In the genomic region with DNA sequence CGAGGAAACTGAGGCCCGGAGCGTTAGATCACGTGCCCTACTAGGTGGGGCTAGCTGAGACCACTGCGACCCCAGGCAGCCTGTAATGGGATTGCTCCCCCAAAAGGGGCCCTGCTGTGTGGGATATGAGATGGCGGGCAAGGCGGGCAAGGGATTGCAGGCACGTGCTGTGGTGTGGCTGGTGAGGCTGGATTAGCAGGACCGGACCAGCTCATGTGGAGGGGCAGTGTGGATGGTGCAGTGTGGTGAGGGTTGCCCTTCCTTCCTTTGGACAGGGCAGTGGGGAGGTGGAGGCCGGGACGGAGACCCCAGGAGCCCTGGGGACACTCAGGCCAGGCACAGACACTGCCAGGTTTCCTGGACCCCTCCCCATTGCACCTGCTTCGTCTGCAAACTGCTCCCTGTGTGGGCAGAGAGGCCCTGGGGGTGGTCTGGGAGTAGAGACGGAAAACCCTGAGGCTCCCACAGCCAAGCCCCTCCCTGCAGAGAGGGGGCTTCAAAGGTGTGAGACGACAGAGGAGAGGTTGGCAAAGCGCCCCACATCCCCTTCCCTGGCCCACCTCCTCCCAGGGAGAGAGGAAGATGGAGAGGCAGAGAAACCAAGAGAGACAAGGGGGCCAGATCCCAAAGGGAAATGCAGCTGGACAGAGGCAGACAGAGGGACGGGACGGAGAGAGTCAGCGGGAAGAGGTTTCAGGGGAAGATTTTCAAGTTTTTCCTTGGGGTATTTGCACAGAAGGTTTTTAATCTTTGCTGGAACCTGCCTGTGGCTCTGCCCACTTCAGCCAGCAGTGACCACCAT, we compare ENCODE assay signal across 13 cellular contexts.
"Had no signal": no experiment of that assay in that cellular context is flagged by ENCODE, and none has a peak within 500 bp of the region (broad histone marks: within the 10 kb centered on the region; RNA-seq: fewer than 3 reads in every experiment).

No MANE protein-coding gene starts in this region.

- H3K27ac Mint-ChIP-seq: activated T-helper 2 cell treated with anti-CD3 and anti-CD28 coated beads, Interferon-gamma antibody, Interleukin-2, Interleukin-4, amounts not matched to agents 10 μg/mL and 5 μg/mL and 100 μg/mL, durations not matched to agents 14 hours and 24 hours and 36 hours; stimulated activated naive B cell treated with anti-CD40 and anti-IgM and Interleukin-4, amounts not matched to agents 10 μg/mL and 1 μg/mL and 100 μg/mL, for 72 hours; T-helper 1 cell treated with Interleukin-12 subunit alpha and Interleukin-12 subunit beta and Interleukin-4 antibody, amounts not matched to agents 30 μg/mL and 1 μg/mL, for 36 hours had no signal

- H3K36me3 ChIP-seq: adrenal gland, prostate gland, right lobe of liver, spleen, tibial nerve had no signal

- H3K4me3 Mint-ChIP-seq: stimulated activated naive B cell treated with anti-CD40 and anti-IgM and Interleukin-4, amounts not matched to agents 10 μg/mL and 1 μg/mL and 100 μg/mL, for 72 hours; T-helper 1 cell treated with Interleukin-12 subunit alpha and Interleukin-12 subunit beta and Interleukin-4 antibody, amounts not matched to agents 30 μg/mL and 1 μg/mL, for 36 hours had no signal

- H3K9me3 Mint-ChIP-seq: activated T-helper 2 cell treated with anti-CD3 and anti-CD28 coated beads, Interferon-gamma antibody, Interleukin-2, Interleukin-4, amounts not matched to agents 10 μg/mL and 5 μg/mL and 100 μg/mL, durations not matched to agents 14 hours and 24 hours and 36 hours had no signal

- H3K4me1 ChIP-seq: adrenal gland, prostate gland, right lobe of liver had no signal

- H3K9me3 ChIP-seq: adrenal gland, prostate gland, right lobe of liver had no signal

- H3K4me3 ChIP-seq: adrenal gland, prostate gland, right lobe of liver, tibial nerve had no signal

- H3K36me3 Mint-ChIP-seq: stimulated activated naive B cell treated with anti-CD40 and anti-IgM and Interleukin-4, amounts not matched to agents 10 μg/mL and 1 μg/mL and 100 μg/mL, for 72 hours had no signal

- H3K27ac ChIP-seq: adrenal gland, coronary artery, prostate gland, right lobe of liver, spleen, tibial nerve had no signal

- DNase-seq: activated naive CD4-positive, alpha-beta T cell treated with anti-CD3 and anti-CD28 coated beads, Interleukin-2, amount 50 U/mL, for 16 hours; activated T-cell treated with anti-CD3 and anti-CD28 coated beads for 4 hours; adrenal gland; effector CD4-positive, alpha-beta T cell; spleen; stimulated activated CD4-positive, alpha-beta T cell treated with anti-CD3 and anti-CD28 coated beads, Interleukin-1b, Interleukin-23, amount 100 ng/mL, for 48 hours; stimulated activated naive B cell treated with anti-CD40 and anti-IgM and Interleukin-4, amounts not matched to agents 10 μg/mL and 1 μg/mL and 100 μg/mL, for 72 hours had no signal

- ATAC-seq: right lobe of liver had no signal
